In the genomic region with DNA sequence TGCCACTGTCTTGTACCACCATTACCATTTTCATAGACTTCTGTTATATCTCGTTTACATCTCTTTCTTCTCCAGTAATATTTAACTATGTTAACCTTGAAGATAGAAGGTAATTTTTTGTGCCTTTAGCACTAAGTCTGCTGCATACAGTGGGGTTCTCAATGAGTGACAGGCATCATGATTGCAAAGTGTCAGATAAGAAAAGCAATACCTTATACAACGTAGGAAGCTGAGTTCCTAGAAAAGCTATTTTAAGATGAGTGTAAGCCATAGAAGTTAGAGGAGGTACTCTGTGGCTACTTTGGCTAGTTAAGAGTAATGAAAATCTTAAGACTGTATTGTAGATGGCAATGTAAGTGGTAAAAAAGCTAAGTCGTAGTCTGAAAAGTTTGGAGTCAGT, we compare ENCODE assay signal across 1 cellular context.
A peak's percentile ranks its signal among the peaks of the same experiment; 100 is the strongest.
TF ChIP-seq lines count a peak whose summit lies in the region.

No MANE protein-coding gene starts in this region.

TF ChIP-seq in K562, 482 proteins besides CTCF, POLR2A, EP300 and RAD21 (continued from another document):
- TF ChIP-seq PBX2 (CRISPR knock-in tag; IDR thresholded peaks at IDR 0.05; ENCODE audit: low read depth): no peak; the same call in 1 of the 2 replicates
- TF ChIP-seq PBX2 (tag; conservative IDR thresholded peaks at IDR 0.05; ENCODE audit: low read depth): peak; percentile 57
- TF ChIP-seq GABPA (tag; conservative IDR thresholded peaks at IDR 0.05; ENCODE audit: low read depth): 0 out of 2 replicates have a peak, but pooled peaks have one; percentile 4
- no peak for TF ChIP-seq ZBTB12 (CRISPR knock-in tag; IDR thresholded peaks at IDR 0.05)
- no peak for TF ChIP-seq ZNF23 (CRISPR knock-in tag; IDR thresholded peaks at IDR 0.05)
- TF ChIP-seq E2F5 (CRISPR knock-in tag; IDR thresholded peaks at IDR 0.05): no peak
- 0 out of 2 replicates have a peak, but pooled peaks have one; percentile 29 for TF ChIP-seq STAT5A (IDR thresholded peaks at IDR 0.05; ENCODE audit: borderline replicate concordance, low read length)
- TF ChIP-seq, protein P1, sequence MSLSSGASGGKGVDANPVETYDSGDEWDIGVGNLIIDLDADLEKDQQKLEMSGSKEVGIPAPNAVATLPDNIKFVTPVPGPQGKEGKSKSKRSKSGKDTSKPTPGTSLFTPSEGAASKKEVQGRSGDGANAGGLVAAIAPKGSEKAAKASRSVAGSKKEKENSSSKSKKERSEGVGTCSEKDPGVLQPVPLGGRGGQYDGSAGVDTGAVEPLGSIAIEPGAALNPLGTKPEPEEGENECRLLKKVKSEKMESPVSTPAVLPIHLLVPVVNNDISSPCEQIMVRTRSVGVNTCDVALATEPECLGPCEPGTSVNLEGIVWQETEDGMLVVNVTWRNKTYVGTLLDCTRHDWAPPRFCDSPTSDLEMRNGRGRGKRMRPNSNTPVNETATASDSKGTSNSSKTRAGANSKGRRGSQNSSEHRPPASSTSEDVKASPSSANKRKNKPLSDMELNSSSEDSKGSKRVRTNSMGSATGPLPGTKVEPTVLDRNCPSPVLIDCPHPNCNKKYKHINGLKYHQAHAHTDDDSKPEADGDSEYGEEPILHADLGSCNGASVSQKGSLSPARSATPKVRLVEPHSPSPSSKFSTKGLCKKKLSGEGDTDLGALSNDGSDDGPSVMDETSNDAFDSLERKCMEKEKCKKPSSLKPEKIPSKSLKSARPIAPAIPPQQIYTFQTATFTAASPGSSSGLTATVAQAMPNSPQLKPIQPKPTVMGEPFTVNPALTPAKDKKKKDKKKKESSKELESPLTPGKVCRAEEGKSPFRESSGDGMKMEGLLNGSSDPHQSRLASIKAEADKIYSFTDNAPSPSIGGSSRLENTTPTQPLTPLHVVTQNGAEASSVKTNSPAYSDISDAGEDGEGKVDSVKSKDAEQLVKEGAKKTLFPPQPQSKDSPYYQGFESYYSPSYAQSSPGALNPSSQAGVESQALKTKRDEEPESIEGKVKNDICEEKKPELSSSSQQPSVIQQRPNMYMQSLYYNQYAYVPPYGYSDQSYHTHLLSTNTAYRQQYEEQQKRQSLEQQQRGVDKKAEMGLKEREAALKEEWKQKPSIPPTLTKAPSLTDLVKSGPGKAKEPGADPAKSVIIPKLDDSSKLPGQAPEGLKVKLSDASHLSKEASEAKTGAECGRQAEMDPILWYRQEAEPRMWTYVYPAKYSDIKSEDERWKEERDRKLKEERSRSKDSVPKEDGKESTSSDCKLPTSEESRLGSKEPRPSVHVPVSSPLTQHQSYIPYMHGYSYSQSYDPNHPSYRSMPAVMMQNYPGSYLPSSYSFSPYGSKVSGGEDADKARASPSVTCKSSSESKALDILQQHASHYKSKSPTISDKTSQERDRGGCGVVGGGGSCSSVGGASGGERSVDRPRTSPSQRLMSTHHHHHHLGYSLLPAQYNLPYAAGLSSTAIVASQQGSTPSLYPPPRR (CRISPR knock-in tag; IDR thresholded peaks at IDR 0.05; ENCODE audit: borderline replicate concordance): no peak
- no peak for TF ChIP-seq BHLHE40 (IDR thresholded peaks at IDR 0.05; ENCODE audit: low read length)
- no peak for TF ChIP-seq SLC30A9 (CRISPR knock-in tag; IDR thresholded peaks at IDR 0.05)
- TF ChIP-seq, protein P2, sequence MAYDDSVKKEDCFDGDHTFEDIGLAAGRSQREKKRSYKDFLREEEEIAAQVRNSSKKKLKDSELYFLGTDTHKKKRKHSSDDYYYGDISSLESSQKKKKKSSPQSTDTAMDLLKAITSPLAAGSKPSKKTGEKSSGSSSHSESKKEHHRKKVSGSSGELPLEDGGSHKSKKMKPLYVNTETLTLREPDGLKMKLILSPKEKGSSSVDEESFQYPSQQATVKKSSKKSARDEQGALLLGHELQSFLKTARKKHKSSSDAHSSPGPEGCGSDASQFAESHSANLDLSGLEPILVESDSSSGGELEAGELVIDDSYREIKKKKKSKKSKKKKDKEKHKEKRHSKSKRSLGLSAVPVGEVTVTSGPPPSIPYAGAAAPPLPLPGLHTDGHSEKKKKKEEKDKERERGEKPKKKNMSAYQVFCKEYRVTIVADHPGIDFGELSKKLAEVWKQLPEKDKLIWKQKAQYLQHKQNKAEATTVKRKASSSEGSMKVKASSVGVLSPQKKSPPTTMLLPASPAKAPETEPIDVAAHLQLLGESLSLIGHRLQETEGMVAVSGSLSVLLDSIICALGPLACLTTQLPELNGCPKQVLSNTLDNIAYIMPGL (CRISPR knock-in tag; IDR thresholded peaks at IDR 0.05): no peak
- TF ChIP-seq E2F8 (IDR thresholded peaks at IDR 0.05; ENCODE audit: low read depth, partially characterized antibody): peak; percentile 20
- no peak for TF ChIP-seq TAF15 (IDR thresholded peaks at IDR 0.05; ENCODE audit: low read depth, low read length)
- TF ChIP-seq TCF3 (CRISPR knock-in tag; IDR thresholded peaks at IDR 0.05): peak; percentile 24; the same call in 1 of the 2 replicates
